In the genomic region with DNA sequence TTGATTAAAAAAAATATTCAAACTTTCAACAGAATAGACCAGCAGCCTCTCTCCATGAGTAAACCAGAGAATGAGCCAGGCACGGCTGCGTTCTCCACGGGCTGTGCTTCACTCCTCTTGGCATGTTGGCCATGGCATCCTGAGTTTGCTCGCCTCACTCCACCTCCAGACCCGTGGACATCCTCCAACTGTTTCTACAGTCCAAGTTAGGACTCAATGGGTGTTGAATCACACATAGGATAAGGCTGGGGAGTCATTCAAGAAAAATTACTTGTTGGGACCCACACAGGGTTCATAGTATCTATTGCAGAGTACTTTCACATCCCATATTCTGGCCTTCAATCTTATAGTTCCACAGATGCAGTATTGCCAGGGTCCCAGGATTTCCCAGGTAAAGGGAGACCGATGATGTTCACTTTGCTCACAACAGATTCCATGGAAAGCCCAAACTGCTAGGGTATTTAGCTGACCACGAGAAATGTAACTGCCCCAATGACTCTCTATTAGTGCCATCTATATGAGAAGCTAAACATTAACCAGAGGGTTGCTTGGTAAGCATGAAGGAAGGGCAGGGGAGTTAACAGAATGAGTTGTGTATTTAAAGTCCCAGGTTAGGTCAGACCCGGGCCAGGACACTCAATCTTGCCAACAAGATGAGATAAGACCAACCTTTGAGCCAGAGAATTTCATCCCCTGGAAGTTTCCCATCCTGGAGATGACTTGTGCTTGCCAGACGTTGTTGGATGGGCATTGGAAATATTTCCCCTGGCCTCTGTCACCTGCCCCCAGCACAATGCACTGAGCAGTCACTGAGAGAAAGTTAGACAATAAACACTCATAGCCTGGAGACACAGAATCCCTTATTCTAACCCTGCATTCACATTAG, we compare ENCODE assay signal across 1 cellular context.
A peak's percentile ranks its signal among the peaks of the same experiment; 100 is the strongest.
TF ChIP-seq lines count a peak whose summit lies in the region.

No MANE protein-coding gene starts in this region.

TF ChIP-seq in liver, 16 proteins besides CTCF, POLR2A, EP300 and RAD21 (continued from another document):
- TF ChIP-seq, protein P1, sequence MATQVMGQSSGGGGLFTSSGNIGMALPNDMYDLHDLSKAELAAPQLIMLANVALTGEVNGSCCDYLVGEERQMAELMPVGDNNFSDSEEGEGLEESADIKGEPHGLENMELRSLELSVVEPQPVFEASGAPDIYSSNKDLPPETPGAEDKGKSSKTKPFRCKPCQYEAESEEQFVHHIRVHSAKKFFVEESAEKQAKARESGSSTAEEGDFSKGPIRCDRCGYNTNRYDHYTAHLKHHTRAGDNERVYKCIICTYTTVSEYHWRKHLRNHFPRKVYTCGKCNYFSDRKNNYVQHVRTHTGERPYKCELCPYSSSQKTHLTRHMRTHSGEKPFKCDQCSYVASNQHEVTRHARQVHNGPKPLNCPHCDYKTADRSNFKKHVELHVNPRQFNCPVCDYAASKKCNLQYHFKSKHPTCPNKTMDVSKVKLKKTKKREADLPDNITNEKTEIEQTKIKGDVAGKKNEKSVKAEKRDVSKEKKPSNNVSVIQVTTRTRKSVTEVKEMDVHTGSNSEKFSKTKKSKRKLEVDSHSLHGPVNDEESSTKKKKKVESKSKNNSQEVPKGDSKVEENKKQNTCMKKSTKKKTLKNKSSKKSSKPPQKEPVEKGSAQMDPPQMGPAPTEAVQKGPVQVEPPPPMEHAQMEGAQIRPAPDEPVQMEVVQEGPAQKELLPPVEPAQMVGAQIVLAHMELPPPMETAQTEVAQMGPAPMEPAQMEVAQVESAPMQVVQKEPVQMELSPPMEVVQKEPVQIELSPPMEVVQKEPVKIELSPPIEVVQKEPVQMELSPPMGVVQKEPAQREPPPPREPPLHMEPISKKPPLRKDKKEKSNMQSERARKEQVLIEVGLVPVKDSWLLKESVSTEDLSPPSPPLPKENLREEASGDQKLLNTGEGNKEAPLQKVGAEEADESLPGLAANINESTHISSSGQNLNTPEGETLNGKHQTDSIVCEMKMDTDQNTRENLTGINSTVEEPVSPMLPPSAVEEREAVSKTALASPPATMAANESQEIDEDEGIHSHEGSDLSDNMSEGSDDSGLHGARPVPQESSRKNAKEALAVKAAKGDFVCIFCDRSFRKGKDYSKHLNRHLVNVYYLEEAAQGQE (IDR thresholded peaks at IDR 0.05), result peak; percentile 75
- TF ChIP-seq EGR1 (IDR thresholded peaks at IDR 0.05; ENCODE audit: low read depth in 2 of 2) (peak in 1 of 2 donors; percentile 53), FOXA1 (IDR thresholded peaks at IDR 0.05) (peak; percentile 72), JUND (IDR thresholded peaks at IDR 0.05) (peak; percentile 89 to 90)
TF ChIP-seq in liver: peak in this region for 13.
